ENCODE assay signal across 9 cellular contexts in genomic region chrX:15749642-15750610, GRCh38. TPM values are rescaled to one million over a fixed set of nuclear protein-coding genes. Genes with fewer than 3 reads are reported as not detected.
DNase-seq lines count a peak whose midpoint lies in the region; ATAC-seq and TF ChIP-seq lines count a peak whose summit lies in the region.
"Had no signal": no experiment of that assay in that cellular context is flagged by ENCODE, and none has a peak within 500 bp of the region (broad histone marks: within the 10 kb centered on the region; RNA-seq: fewer than 3 reads in every experiment).

No MANE protein-coding gene starts in this region.

- no peak overlapping the region for H3K4me2 ChIP-seq in DND-41 (ENCODE audit: insufficient read depth, low read length)

- no peak overlapping the region for H2AFZ ChIP-seq in DND-41 (ENCODE audit: low read depth, low read length)

- H3K27me3 ChIP-seq in DND-41 (ENCODE audit: insufficient read depth, low read length, poor library complexity) (no peaks in the 10 kb centered on the region), breast epithelium (no peaks in the 10 kb centered on the region)

- intact Hi-C loops in breast epithelium (cut with DNase I; ENCODE audit: low total_unique reads): no loop called here

- H3K9ac ChIP-seq in DND-41 (ENCODE audit: low read depth, low read length): no peak overlapping the region

- H3K4me1 ChIP-seq in DND-41 (ENCODE audit: insufficient read depth, low read length) (no peaks in the 10 kb centered on the region), breast epithelium (no peaks in the 10 kb centered on the region)

- TF ChIP-seq POLR2A in breast epithelium (IDR thresholded peaks at IDR 0.05): no peak

- H3K9me3 ChIP-seq in DND-41 (ENCODE audit: insufficient read depth, low read length, severe bottlenecking) (no peaks in the 10 kb centered on the region), breast epithelium (no peaks in the 10 kb centered on the region)

- no peak for TF ChIP-seq CTCF in DND-41 (IDR thresholded peaks at IDR 0.05; ENCODE audit: borderline replicate concordance, extremely low read depth, low read length, poor library complexity, severe bottlenecking)
- TF ChIP-seq CTCF in breast epithelium (IDR thresholded peaks at IDR 0.05): no peak

- ATAC-seq in DND-41 (ENCODE audit: insufficient read depth, low read depth) (peak; percentile 53; the same call in 2 of the 3 replicates), GM21515 (IDR thresholded peaks at IDR 0.05; ENCODE audit: unreplicated experiment) (peak; percentile 90)
- ATAC-seq: HCT116 had no signal

- no peaks in the 10 kb centered on the region for H3K79me2 ChIP-seq in DND-41 (ENCODE audit: insufficient read depth, low read length)

- H3K36me3 ChIP-seq in DND-41 (ENCODE audit: insufficient read depth, low read length) (no peaks in the 10 kb centered on the region; the same call in 1 of the 2 replicates), breast epithelium (no peaks in the 10 kb centered on the region)

- H3K27ac ChIP-seq in DND-41 (ENCODE audit: low read length) (no peak overlapping the region), breast epithelium (peak overlapping the region; percentile 79 to 80)

- H4K20me1 ChIP-seq in DND-41 (ENCODE audit: insufficient read depth, low read length): no peaks in the 10 kb centered on the region

- DNase-seq in DND-41 (no peak), breast epithelium (ENCODE audit: low spot score in 2 of 2) (peak in 1 of 2 donors; percentile 30), myocyte (ENCODE audit: low read depth) (peak; percentile 10), NCI-H526 (lab: John Stamatoyannopoulos, UW) (no peak), iPS-NIHi7 (ENCODE audit: extremely low spot score) (no peak)
- peak; percentile 35 for DNase-seq in Jurkat, Clone E6-1 (ENCODE audit: low read depth, low spot score)
- no peak for DNase-seq in stimulated activated CD4-positive, alpha-beta T cell treated with anti-CD3 and anti-CD28 coated beads, Interleukin-2, amount 100 ng/mL, for 24 hours

- H3K4me3 ChIP-seq in DND-41 (ENCODE audit: low read depth in 1 of 2, low read length in 2 of 2): no peak overlapping the region
- H3K4me3 ChIP-seq in Jurkat, Clone E6-1 (ENCODE audit: low read length): no peak overlapping the region
- H3K4me3 ChIP-seq in breast epithelium: no peak overlapping the region

RNA-seq across cellular contexts. Expression of gene CA5B, which starts 11.9 kb away (rescaled TPM):
- 5.2 TPM for polyA plus RNA-seq in Jurkat, Clone E6-1 (2012; ENCODE audit: insufficient read depth, insufficient read length)
- 10 to 100 TPM; 16.1 to 23.0 (median 22.0) TPM for total RNA-seq in breast epithelium
- 4.1 and 4.7 TPM in 2 replicates for total RNA-seq in myocyte
- 6.2 TPM for polyA plus RNA-seq in myocyte (2012)

RNA-seq across cellular contexts. Expression of gene ZRSR2, which starts 40.4 kb away (rescaled TPM):
- 14.4 TPM for polyA plus RNA-seq in Jurkat, Clone E6-1 (2012; ENCODE audit: insufficient read depth, insufficient read length)
- total RNA-seq in breast epithelium (1 to 10 TPM; 8.9 to 9.8 (median 9.8) TPM), myocyte (4.1 and 4.5 TPM in 2 replicates)
- polyA plus RNA-seq in myocyte (2012): 8.2 TPM

Comparison
In these comparisons a context has a peak if more than half of its experiments do, and no peak if none do; other contexts are left out.
1. DNase-seq: peak in Jurkat, Clone E6-1 (single experiment) and myocyte (single experiment); none in DND-41 (single experiment), NCI-H526 (0 of 2), iPS-NIHi7 (single experiment) and stimulated activated CD4-positive, alpha-beta T cell treated with anti-CD3 and anti-CD28 coated beads, Interleukin-2, amount 100 ng/mL, for 24 hours (0 of 2).